ENCODE assay signal across 10 cellular contexts in genomic region chr20:22795897-22796296, GRCh38.
DNase-seq lines count a peak whose midpoint lies in the region; ATAC-seq and TF ChIP-seq lines count a peak whose summit lies in the region.
"Had no signal": no experiment of that assay in that cellular context is flagged by ENCODE, and none has a peak within 500 bp of the region (broad histone marks: within the 10 kb centered on the region; RNA-seq: fewer than 3 reads in every experiment).

No MANE protein-coding gene starts in this region.

- H3K4me1 Mint-ChIP-seq in WTC11 = peaks cover 16% of the 10 kb centered on the region

- no peaks in the 10 kb centered on the region for H3K27me3 Mint-ChIP-seq in WTC11 (ENCODE audit: low read depth)

- H3K27me3 ChIP-seq in breast epithelium (no peaks in the 10 kb centered on the region), suprapubic skin (peaks cover 2% of the 10 kb centered on the region)

- intact Hi-C loops in breast epithelium (cut with DNase I; ENCODE audit: low total_unique reads) = loop anchor here (1.0 to 5.0 kb wide), 2 partner anchors 33 to 459 kb away; no protein-coding TSS in a partner anchor

- CTCF ChIA-PET in WTC11 (lab: Charles Lee) = interaction anchor here (1.5 kb wide), 1 partner anchor 104 kb away, joined by 3 read pairs; no protein-coding TSS in a partner anchor

- no peak for ATAC-seq in HG02973 (IDR thresholded peaks at IDR 0.05; ENCODE audit: unreplicated experiment)
- no peak for ATAC-seq in WTC11

- peaks cover 0 to 9% of the 10 kb centered on the region in 2 donors for H3K4me1 ChIP-seq in breast epithelium
- peaks cover 5% of the 10 kb centered on the region for H3K4me1 ChIP-seq in suprapubic skin

- no peak overlapping the region for H3K4me3 Mint-ChIP-seq in WTC11
- H3K4me3 Mint-ChIP-seq: T-helper 1 cell treated with Interleukin-12 subunit alpha and Interleukin-12 subunit beta and Interleukin-4 antibody, amounts not matched to agents 30 μg/mL and 1 μg/mL, for 36 hours had no signal

- POLR2A ChIA-PET in WTC11 (lab: Charles Lee) = no interaction called here

- H3K36me3 Mint-ChIP-seq in WTC11 = no peaks in the 10 kb centered on the region

- no peak overlapping the region for H3K27ac Mint-ChIP-seq in WTC11
- H3K27ac Mint-ChIP-seq: T-helper 1 cell treated with Interleukin-12 subunit alpha and Interleukin-12 subunit beta and Interleukin-4 antibody, amounts not matched to agents 30 μg/mL and 1 μg/mL, for 36 hours had no signal

- DNase-seq in HS-27A (ENCODE audit: low read depth) = peak; percentile 100
- peak in 1 of 2 donors; percentile 68 for DNase-seq in breast epithelium (ENCODE audit: low spot score in 2 of 2)
- DNase-seq in iris pigment epithelial cell (ENCODE audit: low read depth) = peak; percentile 94
- peak; percentile 77 to 81 for DNase-seq in suprapubic skin (ENCODE audit: low spot score in 2 of 2)
- DNase-seq in NCI-H82 (lab: John Stamatoyannopoulos, UW) = no peak
- DNase-seq in T-helper 2 cell = no peak
- no peak for DNase-seq in WTC11 (ENCODE audit: low spot score)
- DNase-seq: GOT3 had no signal

- peaks cover 7% of the 10 kb centered on the region; the same call in 1 of the 2 replicates for H3K9me3 Mint-ChIP-seq in WTC11
- H3K9me3 Mint-ChIP-seq: T-helper 1 cell treated with Interleukin-12 subunit alpha and Interleukin-12 subunit beta and Interleukin-4 antibody, amounts not matched to agents 30 μg/mL and 1 μg/mL, for 36 hours had no signal

- no peaks in the 10 kb centered on the region for H3K9me3 ChIP-seq in breast epithelium
- H3K9me3 ChIP-seq in suprapubic skin = no peaks in the 10 kb centered on the region

- H3K36me3 ChIP-seq in breast epithelium (no peaks in the 10 kb centered on the region), suprapubic skin (no peaks in the 10 kb centered on the region)

- 62% methylated on average over 5 of the region's 5 CpGs for WGBS in suprapubic skin

- H3K4me3 ChIP-seq in breast epithelium (no peak overlapping the region), suprapubic skin (no peak overlapping the region)

- H3K27ac ChIP-seq in breast epithelium (peak overlapping the region; percentile 80 to 84), suprapubic skin (peak overlapping the region; percentile 9)

- no peak for TF ChIP-seq EP300 in suprapubic skin (IDR thresholded peaks at IDR 0.05)

- TF ChIP-seq POLR2A in breast epithelium (IDR thresholded peaks at IDR 0.05) = no peak
- TF ChIP-seq POLR2A in suprapubic skin (IDR thresholded peaks at IDR 0.05) = no peak

- TF ChIP-seq CTCF in breast epithelium (IDR thresholded peaks at IDR 0.05) (no peak), suprapubic skin (IDR thresholded peaks at IDR 0.05) (no peak), WTC11 (IDR thresholded peaks at IDR 0.05) (no peak)

TF ChIP-seq in WTC11, 78 proteins besides CTCF, POLR2A, EP300 and RAD21:
- no peak for TF ChIP-seq ATF3 (CRISPR knock-in tag; conservative IDR thresholded peaks at IDR 0.05)
- TF ChIP-seq ZMAT4 (CRISPR knock-in tag; IDR thresholded peaks at IDR 0.05) = no peak
- TF ChIP-seq SP1 (CRISPR knock-in tag; conservative IDR thresholded peaks at IDR 0.05) = no peak
- no peak for TF ChIP-seq FOXJ3 (CRISPR knock-in tag; IDR thresholded peaks at IDR 0.05; ENCODE audit: borderline replicate concordance)
- no peak for TF ChIP-seq IRF1 (CRISPR knock-in tag; IDR thresholded peaks at IDR 0.05)
- no peak for TF ChIP-seq KAT7 (CRISPR knock-in tag; IDR thresholded peaks at IDR 0.05; ENCODE audit: borderline replicate concordance)
- no peak for TF ChIP-seq FOXK1 (CRISPR knock-in tag; IDR thresholded peaks at IDR 0.05)
- no peak for TF ChIP-seq ELF4 (CRISPR knock-in tag; IDR thresholded peaks at IDR 0.05; ENCODE audit: low read depth)
- TF ChIP-seq ZBTB21 (CRISPR knock-in tag; IDR thresholded peaks at IDR 0.05; ENCODE audit: borderline replicate concordance) = no peak
- TF ChIP-seq ZNF396 (CRISPR knock-in tag; IDR thresholded peaks at IDR 0.05; ENCODE audit: borderline replicate concordance) = no peak
- TF ChIP-seq NR1H2 (CRISPR knock-in tag; IDR thresholded peaks at IDR 0.05) = no peak
- no peak for TF ChIP-seq CDX4 (CRISPR knock-in tag; IDR thresholded peaks at IDR 0.05; ENCODE audit: borderline replicate concordance)
- TF ChIP-seq PRDM15 (CRISPR knock-in tag; IDR thresholded peaks at IDR 0.05) = no peak
- no peak for TF ChIP-seq CREB1 (CRISPR knock-in tag; IDR thresholded peaks at IDR 0.05)
- TF ChIP-seq ESRRA (CRISPR knock-in tag; IDR thresholded peaks at IDR 0.05; ENCODE audit: borderline replicate concordance) = no peak
- no peak for TF ChIP-seq AR (CRISPR knock-in tag; IDR thresholded peaks at IDR 0.05)
- TF ChIP-seq ZNF219 (CRISPR knock-in tag; IDR thresholded peaks at IDR 0.05; ENCODE audit: borderline replicate concordance) = no peak
- TF ChIP-seq JAZF1 (CRISPR knock-in tag; IDR thresholded peaks at IDR 0.05) = no peak

Comparison
In these comparisons a context has a peak if more than half of its experiments do, and no peak if none do; other contexts are left out.
1. DNase-seq: peak in HS-27A (single experiment), iris pigment epithelial cell (single experiment) and suprapubic skin (2 of 2); none in NCI-H82 (single experiment), T-helper 2 cell (0 of 5) and WTC11 (single experiment).